ENCODE assay signal across 17 cellular contexts in genomic region chr17:4214142-4214541, GRCh38.
"Had no signal": no experiment of that assay in that cellular context is flagged by ENCODE, and none has a peak within 500 bp of the region (broad histone marks: within the 10 kb centered on the region; RNA-seq: fewer than 3 reads in every experiment).

No MANE protein-coding gene starts in this region.

- DNase-seq: activated CD4-positive, alpha-beta T cell treated with anti-CD3 and anti-CD28 coated beads, Interleukin-2, amount 50 U/mL, for 48 hours; activated CD4-positive, CD25-positive, alpha-beta regulatory T cell treated with anti-CD3 and anti-CD28 coated beads, Interleukin-2, amount 50 U/mL, for 72 hours; activated naive CD4-positive, alpha-beta T cell treated with Interleukin-2 at 50 U/mL for 16 hours; anterior cingulate cortex; dorsolateral prefrontal cortex; endodermal cell; erythroblast; islet precursor cell; left lung; nephron progenitor cell; stimulated activated CD4-positive, alpha-beta T cell treated with anti-CD3 and anti-CD28 coated beads, Interleukin-2, amount 100 ng/mL, for 48 hours; thyroid gland; uterus had no signal

- ATAC-seq: activated T-helper 17 cell treated with anti-CD3 and anti-CD28 coated beads, Interleukin-2, amount 50 U/mL, for 72 hours; left lung; stimulated activated memory B cell treated with anti-CD40 and anti-IgM and Interleukin-4, amounts not matched to agents 10 μg/mL and 1 μg/mL and 100 μg/mL, for 72 hours had no signal

- H3K27me3 Mint-ChIP-seq: activated T-helper 17 cell treated with anti-CD3 and anti-CD28 coated beads, Interleukin-2, amount 50 U/mL, for 72 hours; stimulated activated memory B cell treated with anti-CD40 and anti-IgM and Interleukin-4, amounts not matched to agents 10 μg/mL and 1 μg/mL and 100 μg/mL, for 72 hours had no signal

- H3K27ac Mint-ChIP-seq: activated T-helper 17 cell treated with anti-CD3 and anti-CD28 coated beads, Interleukin-2, amount 50 U/mL, for 72 hours; endodermal cell; stimulated activated memory B cell treated with anti-CD40 and anti-IgM and Interleukin-4, amounts not matched to agents 10 μg/mL and 1 μg/mL and 100 μg/mL, for 72 hours had no signal

- H3K27ac ChIP-seq: hepatocyte, left lung, prostate gland, thyroid gland had no signal

- H3K4me3 Mint-ChIP-seq: activated T-helper 17 cell treated with anti-CD3 and anti-CD28 coated beads, Interleukin-2, amount 50 U/mL, for 72 hours; endodermal cell; nephron progenitor cell; stimulated activated memory B cell treated with anti-CD40 and anti-IgM and Interleukin-4, amounts not matched to agents 10 μg/mL and 1 μg/mL and 100 μg/mL, for 72 hours had no signal

- H3K4me3 ChIP-seq: hepatocyte, left lung, prostate gland, thyroid gland, uterus had no signal

- H3K4me1 ChIP-seq: prostate gland, thyroid gland, uterus had no signal

- H3K9me3 ChIP-seq: left lung, prostate gland, thyroid gland, uterus had no signal

- H3K9me3 Mint-ChIP-seq: activated T-helper 17 cell treated with anti-CD3 and anti-CD28 coated beads, Interleukin-2, amount 50 U/mL, for 72 hours; nephron progenitor cell; stimulated activated memory B cell treated with anti-CD40 and anti-IgM and Interleukin-4, amounts not matched to agents 10 μg/mL and 1 μg/mL and 100 μg/mL, for 72 hours had no signal

- H3K36me3 ChIP-seq: prostate gland, uterus had no signal

- H3K27me3 ChIP-seq: dorsolateral prefrontal cortex, hepatocyte, left lung, thyroid gland, uterus had no signal
